In the genomic region with DNA sequence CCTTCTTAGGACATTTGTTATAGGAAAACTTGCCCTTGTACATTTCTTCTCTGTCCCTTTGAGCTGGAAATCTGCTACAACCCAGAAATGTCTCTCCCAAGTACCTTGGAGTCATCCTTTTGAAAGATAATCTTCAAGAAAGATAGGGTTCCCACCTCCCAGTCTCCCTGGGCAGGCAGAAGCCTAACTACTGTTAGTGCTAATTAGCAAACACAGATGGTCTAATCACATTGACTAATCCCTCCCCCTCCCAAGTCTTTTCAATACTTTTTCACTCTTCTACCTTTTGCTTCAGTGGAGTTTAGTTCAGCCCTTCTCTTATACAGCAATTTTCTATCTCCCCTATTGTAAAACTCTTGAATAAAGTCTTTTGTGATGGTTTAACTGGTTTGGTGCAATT, we compare ENCODE assay signal across 18 cellular contexts.
"Had no signal": no experiment of that assay in that cellular context is flagged by ENCODE, and none has a peak within 500 bp of the region (broad histone marks: within the 10 kb centered on the region; RNA-seq: fewer than 3 reads in every experiment).

No MANE protein-coding gene starts in this region.

- H3K27me3 ChIP-seq: gastrocnemius medialis, left lung, pancreas, testis had no signal

- H3K36me3 ChIP-seq: gastrocnemius medialis, left lung, pancreas had no signal

- H3K36me3 Mint-ChIP-seq: brain, type B pancreatic cell had no signal

- H3K4me3 ChIP-seq: coronary artery, gastrocnemius medialis, left lung, pancreas, smooth muscle cell, testis had no signal

- H3K27me3 Mint-ChIP-seq: activated CD4-positive, alpha-beta T cell treated with anti-CD3 and anti-CD28 coated beads, Interleukin-2, amount 10 ng/mL, durations not matched to agents 24 days and 14 days; activated T-cell treated with anti-CD3 and anti-CD28 coated beads, Interleukin-2, amount 50 U/mL, for 24 hours; central memory CD8-positive, alpha-beta T cell; type B pancreatic cell had no signal

- H3K9me3 Mint-ChIP-seq: activated naive CD4-positive, alpha-beta T cell treated with anti-CD3 and anti-CD28 coated beads for 36 hours; activated T-cell treated with anti-CD3 and anti-CD28 coated beads, Interleukin-2, amount 50 U/mL, for 24 hours; type B pancreatic cell had no signal

- H3K4me1 Mint-ChIP-seq: activated CD4-positive, alpha-beta T cell treated with anti-CD3 and anti-CD28 coated beads, Interleukin-2, amount 10 ng/mL, durations not matched to agents 24 days and 14 days; central memory CD8-positive, alpha-beta T cell; neural crest cell had no signal

- DNase-seq: activated CD4-positive, alpha-beta T cell treated with anti-CD3 and anti-CD28 coated beads, Interleukin-2, amount 10 ng/mL, durations not matched to agents 24 days and 14 days; activated CD8-positive, alpha-beta T cell treated with anti-CD3 and anti-CD28 coated beads, Interleukin-2, amount 10 ng/mL, durations not matched to agents 7 days and 5 days; activated naive CD4-positive, alpha-beta T cell treated with anti-CD3 and anti-CD28 coated beads for 36 hours; activated T-cell treated with anti-CD3 and anti-CD28 coated beads, Interleukin-2, amount 50 U/mL, for 24 hours; gastrocnemius medialis; head of caudate nucleus; left lung; pancreas; stimulated activated CD4-positive, alpha-beta T cell treated with anti-CD3 and anti-CD28 coated beads, Interleukin-4, amount 100 ng/mL, for 1 hour; T-helper 1 cell; T-helper 9 cell; testis had no signal

- H3K4me1 ChIP-seq: gastrocnemius medialis, left lung, pancreas, testis had no signal

- H3K27ac ChIP-seq: coronary artery, gastrocnemius medialis, left lung, pancreas, testis had no signal

- H3K9me3 ChIP-seq: gastrocnemius medialis, pancreas, testis had no signal

- H3K27ac Mint-ChIP-seq: activated CD4-positive, alpha-beta T cell treated with anti-CD3 and anti-CD28 coated beads, Interleukin-2, amount 10 ng/mL, durations not matched to agents 24 days and 14 days; activated CD8-positive, alpha-beta T cell treated with anti-CD3 and anti-CD28 coated beads, Interleukin-2, amount 10 ng/mL, durations not matched to agents 7 days and 5 days; activated naive CD4-positive, alpha-beta T cell treated with anti-CD3 and anti-CD28 coated beads for 36 hours; activated T-cell treated with anti-CD3 and anti-CD28 coated beads, Interleukin-2, amount 50 U/mL, for 24 hours; brain; type B pancreatic cell had no signal

- H3K4me2 ChIP-seq: smooth muscle cell had no signal

- H3K4me3 Mint-ChIP-seq: activated CD4-positive, alpha-beta T cell treated with anti-CD3 and anti-CD28 coated beads, Interleukin-2, amount 10 ng/mL, durations not matched to agents 24 days and 14 days; activated CD8-positive, alpha-beta T cell treated with anti-CD3 and anti-CD28 coated beads, Interleukin-2, amount 10 ng/mL, durations not matched to agents 7 days and 5 days; activated naive CD4-positive, alpha-beta T cell treated with anti-CD3 and anti-CD28 coated beads for 36 hours; activated T-cell treated with anti-CD3 and anti-CD28 coated beads, Interleukin-2, amount 50 U/mL, for 24 hours; brain; central memory CD8-positive, alpha-beta T cell; neural crest cell; type B pancreatic cell had no signal

- ATAC-seq: activated CD8-positive, alpha-beta T cell treated with anti-CD3 and anti-CD28 coated beads, Interleukin-2, amount 10 ng/mL, durations not matched to agents 7 days and 5 days; gastrocnemius medialis; left lung had no signal
